8 cellular contexts compared by ENCODE assay signal in genomic region chr6:107114872-107115694, GRCh38. TPM values are rescaled to one million over a fixed set of nuclear protein-coding genes. Genes with fewer than 3 reads are reported as not detected.
DNase-seq lines count a peak whose midpoint lies in the region; ATAC-seq and TF ChIP-seq lines count a peak whose summit lies in the region.

Gene BEND3 (minus strand): TSS chr6:107115515. CDS start chr6:107099285, 16,230 bp downstream.

- peak within 1 kb of the TSS; percentile 96 for H3K4me2 ChIP-seq in Loucy (ENCODE audit: low read depth, low read length, poor library complexity, severe bottlenecking)

- peaks cover 20% of the 10 kb centered on the region for H3K4me1 Mint-ChIP-seq in endothelial cell (ENCODE audit: unreplicated experiment)

- H3F3A ChIP-seq in Loucy (ENCODE audit: low read depth): peaks cover 5% of the 10 kb centered on the region; the same call in 1 of the 2 replicates

- no peaks in the 10 kb centered on the region for H3K9me3 ChIP-seq in Loucy (ENCODE audit: insufficient read depth, low read depth, low read length)
- H3K9me3 ChIP-seq in mucosa of descending colon: no peaks in the 10 kb centered on the region
- H3K9me3 ChIP-seq in subcutaneous abdominal adipose tissue (ENCODE audit: control insufficient read depth in 5 of 5, low read length in 5 of 5): no peaks in the 10 kb centered on the region

- H3K9me3 Mint-ChIP-seq in endothelial cell (ENCODE audit: unreplicated experiment): no peaks in the 10 kb centered on the region

- no peaks in the 10 kb centered on the region for H3K27me3 ChIP-seq in Loucy (ENCODE audit: insufficient read depth, low read length, poor library complexity, severe bottlenecking)
- peaks cover 0 to 10% (median 3%) of the 10 kb centered on the region in 5 donors for H3K27me3 ChIP-seq in subcutaneous abdominal adipose tissue (ENCODE audit: control insufficient read depth in 5 of 5, insufficient read depth in 4 of 5, low read length in 5 of 5)

- H3K9ac ChIP-seq in Loucy (ENCODE audit: low read depth, low read length, poor library complexity, severe bottlenecking) (peak within 1 kb of the TSS; percentile 84), subcutaneous abdominal adipose tissue (ENCODE audit: low read length in 5 of 5) (peak within 1 kb of the TSS; percentile 26 to 70 (median 43))

- intact Hi-C loops in mucosa of descending colon (cut with DNase I, micrococcal nuclease): no loop called here

- H3K27ac Mint-ChIP-seq in endothelial cell (ENCODE audit: unreplicated experiment): peak within 1 kb of the TSS; percentile 70

- H4K20me1 ChIP-seq in Loucy (ENCODE audit: insufficient read depth, low read length, poor library complexity, severe bottlenecking): no peaks in the 10 kb centered on the region

- H3K4me3 ChIP-seq in Loucy (ENCODE audit: low read length, poor library complexity, severe bottlenecking) (peak within 1 kb of the TSS; percentile 84), mucosa of descending colon (peak within 1 kb of the TSS; percentile 35), subcutaneous abdominal adipose tissue (ENCODE audit: low read depth in 1 of 5, low read length in 5 of 5) (peak within 1 kb of the TSS; percentile 66 to 76 (median 74))

- no peaks in the 10 kb centered on the region for H3K36me3 ChIP-seq in Loucy (ENCODE audit: insufficient read depth, low read length)
- H3K36me3 ChIP-seq in mucosa of descending colon (ENCODE audit: low read depth): no peaks in the 10 kb centered on the region
- H3K36me3 ChIP-seq in subcutaneous abdominal adipose tissue (ENCODE audit: control insufficient read depth in 5 of 5, insufficient read depth in 5 of 5, low read length in 5 of 5): no peaks in the 10 kb centered on the region

- H3K4me3 Mint-ChIP-seq in endothelial cell (ENCODE audit: unreplicated experiment): peak within 1 kb of the TSS; percentile 90

- peaks cover 31% of the 10 kb centered on the region for H3K79me2 ChIP-seq in Loucy (ENCODE audit: insufficient read depth, low read length)

- no peak within 1 kb of the TSS for H3K27ac ChIP-seq in subcutaneous abdominal adipose tissue (ENCODE audit: low read depth, low read length)

- no peaks in the 10 kb centered on the region for H3K9me2 ChIP-seq in Loucy (replicated peaks; ENCODE audit: low read depth, low read length)

- TF ChIP-seq CTCF in Loucy (conservative IDR thresholded peaks at IDR 0.05; ENCODE audit: low read length) (no peak), endothelial cell (IDR thresholded peaks at IDR 0.05; ENCODE audit: unreplicated experiment) (no peak), mucosa of descending colon (IDR thresholded peaks at IDR 0.05) (no peak)

- peak within 1 kb of the TSS; percentile 83 for H2AFZ ChIP-seq in Loucy (ENCODE audit: low read length)

- ATAC-seq in GM21737 (IDR thresholded peaks at IDR 0.05; ENCODE audit: unreplicated experiment) (peak; percentile 22), mucosa of descending colon (peak; percentile 35)

- H3K27me3 Mint-ChIP-seq in endothelial cell (ENCODE audit: unreplicated experiment): peaks cover 2% of the 10 kb centered on the region

- DNase-seq in ELR (ENCODE audit: low read depth) (peak; percentile 42), endothelial cell (ENCODE audit: low spot score) (peak; percentile 34), mucosa of descending colon (peak; percentile 49 to 75 (median 67)), occipital lobe (lab: John Stamatoyannopoulos, UW) (no peak)
- DNase-seq in activated CD8-positive, alpha-beta memory T cell treated with anti-CD3 and anti-CD28 coated beads for 24 hours: peak; percentile 79

- H3K4me1 ChIP-seq in Loucy (ENCODE audit: insufficient read depth, low read length, poor library complexity, severe bottlenecking) (peaks cover 31% of the 10 kb centered on the region), mucosa of descending colon (ENCODE audit: low read depth) (peaks cover 8% of the 10 kb centered on the region), subcutaneous abdominal adipose tissue (ENCODE audit: control insufficient read depth in 5 of 5, insufficient read depth in 5 of 5, low read length in 5 of 5) (peaks cover 4 to 22% (median 19%) of the 10 kb centered on the region in 5 donors)

- no peaks in the 10 kb centered on the region for H3K36me3 Mint-ChIP-seq in endothelial cell (ENCODE audit: low read depth, unreplicated experiment)

RNA-seq across cellular contexts. Expression of gene BEND3, which starts in this region (rescaled TPM):
- total RNA-seq in endothelial cell (ENCODE audit: unreplicated experiment) (5.8 TPM), mucosa of descending colon (1 to 10 TPM; 3.6 to 6.7 (median 5.3) TPM), occipital lobe (6.2 TPM)
